19 cellular contexts compared by ENCODE assay signal in the genomic region with DNA sequence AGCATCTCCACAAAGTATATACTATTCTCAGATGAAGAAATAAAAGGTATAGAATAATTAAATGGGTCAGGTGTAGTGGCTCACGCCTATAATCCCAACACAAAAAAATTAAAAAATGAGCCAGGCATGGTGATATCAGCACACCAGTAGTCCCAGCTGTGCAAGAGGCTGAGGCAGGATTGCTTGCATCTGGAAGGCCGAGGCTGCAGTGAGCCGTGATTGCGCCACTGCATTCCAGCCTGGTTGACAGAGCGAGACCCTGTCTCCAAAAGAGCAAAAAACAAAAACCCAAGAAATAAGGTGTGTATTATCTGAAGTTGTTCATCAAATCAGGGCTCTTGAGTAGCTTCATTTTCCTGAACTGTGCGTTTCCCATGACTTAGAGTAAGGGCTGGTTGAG.
DNase-seq lines count a peak whose midpoint lies in the region; ATAC-seq, FAIRE-seq and TF ChIP-seq lines count a peak whose summit lies in the region.
"Had no signal": no experiment of that assay in that cellular context is flagged by ENCODE, and none has a peak within 500 bp of the region (broad histone marks: within the 10 kb centered on the region; RNA-seq: fewer than 3 reads in every experiment).

No MANE protein-coding gene starts in this region.

- WGBS in heart right ventricle, 2 donors, result 91 to 93% methylated on average over 6 of the region's 6 CpGs

- DNase-seq in left ventricle myocardium superior (peak; percentile 53), heart right ventricle (no peak), cardiac fibroblast (ENCODE audit: low read depth in 2 of 2) (peak; percentile 45 to 54), iris pigment epithelial cell (ENCODE audit: low read depth) (peak; percentile 57), upper lobe of right lung (no peak), RCC 7860 (ENCODE audit: low spot score) (no peak)
- DNase-seq in activated effector memory CD4-positive, alpha-beta T cell treated with Interleukin-2 at 50 U/mL for 16 hours, result no peak
- DNase-seq: C1 segment of cervical spinal cord, DMS 273 treated with DMSO at 0.1 percent for 48 hours, Karpas-422, NCI-H1930, NCI-H2171 treated with DMSO at 0.1 percent for 48 hours, NCI-H510A, NCI-H82, Right ventricle myocardium superior had no signal

- H3K27me3 ChIP-seq in heart right ventricle, result no peaks in the 10 kb centered on the region
- no peaks in the 10 kb centered on the region for H3K27me3 ChIP-seq in upper lobe of right lung

- H3K27ac ChIP-seq in heart right ventricle (no peak overlapping the region), upper lobe of right lung (peak overlapping the region; percentile 36)
- H3K27ac ChIP-seq: 22Rv1 had no signal

- intact Hi-C loops in left ventricle myocardium superior (cut with micrococcal nuclease), result no loop called here
- intact Hi-C loops in heart right ventricle (cut with DNase I), result no loop called here
- intact Hi-C loops in upper lobe of right lung (cut with DNase I), result no loop called here

- no peak for FAIRE-seq in RCC 7860 (lab: Jason Lieb, UNC)
- FAIRE-seq: GM12891, H54 had no signal

- H3K4me1 ChIP-seq in heart right ventricle (peaks cover 0 to 28% (median 4%) of the 10 kb centered on the region in 9 donors), upper lobe of right lung (peaks cover 18% of the 10 kb centered on the region)

- no peaks in the 10 kb centered on the region for H3K36me3 ChIP-seq in heart right ventricle
- H3K36me3 ChIP-seq in upper lobe of right lung, result no peaks in the 10 kb centered on the region

- ATAC-seq in left ventricle myocardium superior, result peak; percentile 62
- ATAC-seq in heart right ventricle, result no peak
- no peak for ATAC-seq in upper lobe of right lung
- no peak for ATAC-seq in GM21576 (IDR thresholded peaks at IDR 0.05; ENCODE audit: unreplicated experiment)

- H3K4me3 ChIP-seq in heart right ventricle (no peak overlapping the region), cardiac fibroblast (replicated peaks in 1 of 2; ENCODE audit: low read depth in 2 of 2, low read length in 2 of 2) (no peak overlapping the region), upper lobe of right lung (no peak overlapping the region)

- H3K9me3 ChIP-seq in heart right ventricle, result no peaks in the 10 kb centered on the region
- H3K9me3 ChIP-seq in upper lobe of right lung, result no peaks in the 10 kb centered on the region

- TF ChIP-seq CTCF in heart right ventricle (IDR thresholded peaks at IDR 0.05) (no peak), cardiac fibroblast (IDR thresholded peaks at IDR 0.05; ENCODE audit: low read depth, low read length) (no peak), upper lobe of right lung (IDR thresholded peaks at IDR 0.05) (no peak)

Comparison
In these comparisons a context has a peak if more than half of its experiments do, and no peak if none do; other contexts are left out.
1. DNase-seq: peak in left ventricle myocardium superior (single experiment), cardiac fibroblast (2 of 2) and iris pigment epithelial cell (single experiment); none in heart right ventricle (0 of 2), upper lobe of right lung (single experiment), RCC 7860 (single experiment) and activated effector memory CD4-positive, alpha-beta T cell treated with Interleukin-2 at 50 U/mL for 16 hours (single experiment).